Comparison of ENCODE assay signal across 13 cellular contexts in genomic region chr21:38959686-38960049, GRCh38.
A peak's percentile ranks its signal among the peaks of the same experiment; 100 is the strongest.
DNase-seq lines count a peak whose midpoint lies in the region; ATAC-seq and TF ChIP-seq lines count a peak whose summit lies in the region.
"Had no signal": no experiment of that assay in that cellular context is flagged by ENCODE, and none has a peak within 500 bp of the region (broad histone marks: within the 10 kb centered on the region; RNA-seq: fewer than 3 reads in every experiment).

No MANE protein-coding gene starts in this region.

- ATAC-seq in activated naive CD4-positive, alpha-beta T cell treated with anti-CD3 and anti-CD28 coated beads, Interleukin-2, amount 50 U/mL, for 72 hours: no peak
- no peak for ATAC-seq in HG03442 (IDR thresholded peaks at IDR 0.05; ENCODE audit: unreplicated experiment)

- intact Hi-C loops in dendritic cell treated with granulocyte-macrophage colony-stimulating factor and Interleukin-4, amounts not matched to agents 40 ng/mL and 50 ng/mL, for 4 days (cut with micrococcal nuclease): no loop called here

- peak overlapping the region; percentile 42 to 79 for H3K27ac Mint-ChIP-seq in activated naive CD4-positive, alpha-beta T cell treated with anti-CD3 and anti-CD28 coated beads, Interleukin-2, amount 50 U/mL, for 72 hours
- H3K27ac Mint-ChIP-seq in dendritic cell treated with granulocyte-macrophage colony-stimulating factor and Interleukin-4, amounts not matched to agents 40 ng/mL and 50 ng/mL, for 4 days: peak overlapping the region; percentile 51
- H3K27ac Mint-ChIP-seq in mesothelial cell of epicardium: peak overlapping the region; percentile 24
- peak overlapping the region; percentile 63 for H3K27ac Mint-ChIP-seq in type B pancreatic cell
- H3K27ac Mint-ChIP-seq: activated naive CD8-positive, alpha-beta T cell treated with anti-CD3 and anti-CD28 coated beads, Interleukin-2, amount 10 ng/mL, durations not matched to agents 7 days and 5 days had no signal

- peaks cover 0 to 12% of the 10 kb centered on the region in 2 donors for H3K36me3 Mint-ChIP-seq in activated naive CD4-positive, alpha-beta T cell treated with anti-CD3 and anti-CD28 coated beads, Interleukin-2, amount 50 U/mL, for 72 hours
- no peaks in the 10 kb centered on the region for H3K36me3 Mint-ChIP-seq in dendritic cell treated with granulocyte-macrophage colony-stimulating factor and Interleukin-4, amounts not matched to agents 40 ng/mL and 50 ng/mL, for 4 days (ENCODE audit: low read depth)
- H3K36me3 Mint-ChIP-seq in mesothelial cell of epicardium (peaks cover 2% of the 10 kb centered on the region), type B pancreatic cell (peaks cover 5% of the 10 kb centered on the region)

- peaks cover 3 to 13% of the 10 kb centered on the region in 2 donors for H3K9me3 Mint-ChIP-seq in activated naive CD4-positive, alpha-beta T cell treated with anti-CD3 and anti-CD28 coated beads, Interleukin-2, amount 50 U/mL, for 72 hours
- H3K9me3 Mint-ChIP-seq in dendritic cell treated with granulocyte-macrophage colony-stimulating factor and Interleukin-4, amounts not matched to agents 40 ng/mL and 50 ng/mL, for 4 days: no peaks in the 10 kb centered on the region
- H3K9me3 Mint-ChIP-seq in mesothelial cell of epicardium (peaks cover 15% of the 10 kb centered on the region), type B pancreatic cell (peaks cover 13% of the 10 kb centered on the region)

- peaks cover 16% of the 10 kb centered on the region for H3K27me3 Mint-ChIP-seq in dendritic cell treated with granulocyte-macrophage colony-stimulating factor and Interleukin-4, amounts not matched to agents 40 ng/mL and 50 ng/mL, for 4 days
- no peaks in the 10 kb centered on the region for H3K27me3 Mint-ChIP-seq in mesothelial cell of epicardium (ENCODE audit: low read depth)
- peaks cover 4% of the 10 kb centered on the region for H3K27me3 Mint-ChIP-seq in type B pancreatic cell
- H3K27me3 Mint-ChIP-seq: activated naive CD8-positive, alpha-beta T cell treated with anti-CD3 and anti-CD28 coated beads, Interleukin-2, amount 10 ng/mL, durations not matched to agents 7 days and 5 days had no signal

- H3K4me3 Mint-ChIP-seq in dendritic cell treated with granulocyte-macrophage colony-stimulating factor and Interleukin-4, amounts not matched to agents 40 ng/mL and 50 ng/mL, for 4 days: no peak overlapping the region
- H3K4me3 Mint-ChIP-seq in mesothelial cell of epicardium (no peak overlapping the region), type B pancreatic cell (no peak overlapping the region)
- H3K4me3 Mint-ChIP-seq: activated naive CD8-positive, alpha-beta T cell treated with anti-CD3 and anti-CD28 coated beads, Interleukin-2, amount 10 ng/mL, durations not matched to agents 7 days and 5 days had no signal

- in situ Hi-C loops in G401 (cut with HindIII; ENCODE audit: low sequenced_read_pairs): no loop called here

- TF ChIP-seq CTCF in mesothelial cell of epicardium (IDR thresholded peaks at IDR 0.05; ENCODE audit: unreplicated experiment) (no peak), type B pancreatic cell (conservative IDR thresholded peaks at IDR 0.05) (no peak)

- no peak for DNase-seq in activated naive CD4-positive, alpha-beta T cell treated with anti-CD3 and anti-CD28 coated beads, Interleukin-2, amount 50 U/mL, for 72 hours (ENCODE audit: low spot score in 2 of 2)
- no peak for DNase-seq in activated naive CD4-positive, alpha-beta T cell (lab: John Stamatoyannopoulos, UW)
- DNase-seq in mesothelial cell of epicardium (ENCODE audit: low spot score in 2 of 2, unreplicated experiment in 2 of 2) (no peak), type B pancreatic cell (ENCODE audit: extremely low spot score, unreplicated experiment) (no peak), G401 (ENCODE audit: low spot score) (no peak), 8988T (no peak)
- DNase-seq: activated naive CD8-positive, alpha-beta T cell treated with anti-CD3 and anti-CD28 coated beads, Interleukin-2, amount 10 ng/mL, durations not matched to agents 7 days and 5 days; cerebellar nuclear complex; KG1; NCI-H1436 treated with DMSO at 0.1 percent for 48 hours; NCI-H524 had no signal

- H3K4me1 Mint-ChIP-seq in dendritic cell treated with granulocyte-macrophage colony-stimulating factor and Interleukin-4, amounts not matched to agents 40 ng/mL and 50 ng/mL, for 4 days (ENCODE audit: low read depth): peaks cover 55% of the 10 kb centered on the region
- peaks cover 34% of the 10 kb centered on the region for H3K4me1 Mint-ChIP-seq in mesothelial cell of epicardium
- peaks cover 23% of the 10 kb centered on the region for H3K4me1 Mint-ChIP-seq in type B pancreatic cell (ENCODE audit: unreplicated experiment)
